Comparison of ENCODE assay signal across 27 cellular contexts in the genomic region with DNA sequence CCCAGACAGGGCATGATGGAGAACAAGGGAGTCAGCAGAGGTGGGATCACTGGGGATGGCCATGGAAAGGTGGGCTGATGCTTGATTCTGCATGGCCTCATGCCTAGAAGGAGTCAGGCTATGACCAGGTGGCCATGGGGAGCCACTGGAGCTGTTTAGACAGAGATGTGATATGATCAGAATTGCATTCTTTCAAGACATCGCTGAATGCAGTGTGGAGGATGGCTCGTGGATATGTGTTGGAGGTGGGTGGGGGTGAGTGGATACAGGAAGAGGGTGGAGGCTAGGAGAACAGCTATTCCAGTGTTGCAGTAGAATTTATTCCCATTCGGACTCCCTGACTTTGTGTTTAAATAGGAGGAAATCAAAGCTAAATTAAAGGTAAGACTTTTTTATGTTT.
DNase-seq lines count a peak whose midpoint lies in the region; TF ChIP-seq lines count a peak whose summit lies in the region.
"Had no signal": no experiment of that assay in that cellular context is flagged by ENCODE, and none has a peak within 500 bp of the region (broad histone marks: within the 10 kb centered on the region; RNA-seq: fewer than 3 reads in every experiment).

No MANE protein-coding gene starts in this region.

- H3K27ac ChIP-seq in dorsolateral prefrontal cortex = peak overlapping the region in 19 of 59 donors; percentile 7 to 69 (median 40)
- H3K27ac ChIP-seq: 22Rv1; A549; BLaER1; BLaER1 treated with 17β-estradiol and CSF1 and Interleukin-3, amounts not matched to agents 10 nM and 100 nM; C4-2B had no signal

- no peak for TF ChIP-seq CTCF in dorsolateral prefrontal cortex (IDR thresholded peaks at IDR 0.05 in 54 of 56, conservative IDR thresholded peaks at IDR 0.05 in 2 of 56; ENCODE audit: low read depth in 1 of 56, partially characterized antibody in 56 of 56)

- intact Hi-C loops in dorsolateral prefrontal cortex (cut with DNase I) = no loop called here

- no peak for DNase-seq in dorsolateral prefrontal cortex
- no peak for DNase-seq in activated effector memory CD4-positive, alpha-beta T cell treated with Interleukin-2 at 50 U/mL for 16 hours
- DNase-seq: 8988T; ACHN; AML-193; BE2C; C1 segment of cervical spinal cord; Caco-2; Calu3; CD4-positive, alpha-beta memory T cell; CD4-positive, alpha-beta T cell; CD4-positive, CD25-positive, alpha-beta regulatory T cell; CD8-positive, alpha-beta memory T cell; CD8-positive, alpha-beta T cell; COR-L47; DMS 273 treated with DMSO at 0.1 percent for 48 hours; DMS153; DMS53; DMS79; DMS79 treated with DMSO at 0.1 percent for 48 hours; DND-41; EL had no signal

- peak overlapping the region in 30 of 59 donors; percentile 0 to 52 (median 38) for H3K4me3 ChIP-seq in dorsolateral prefrontal cortex
- H3K4me3 ChIP-seq: A549; BLaER1; BLaER1 treated with 17β-estradiol and CSF1 and Interleukin-3, amounts not matched to agents 10 nM and 100 nM had no signal

- no peaks in the 10 kb centered on the region for H3K27me3 ChIP-seq in dorsolateral prefrontal cortex
- H3K27me3 ChIP-seq: BE2C; BLaER1; BLaER1 treated with 17β-estradiol and CSF1 and Interleukin-3, amounts not matched to agents 10 nM and 100 nM had no signal
